In genomic region chrX:76148753-76149152, GRCh38 we compare ENCODE assay signal across 8 cellular contexts. TPM values are rescaled to one million over a fixed set of nuclear protein-coding genes. Genes with fewer than 3 reads are reported as not detected.
DNase-seq lines count a peak whose midpoint lies in the region; ATAC-seq, FAIRE-seq and TF ChIP-seq lines count a peak whose summit lies in the region.

No MANE protein-coding gene starts in this region.

- no peaks in the 10 kb centered on the region for H3K79me2 ChIP-seq in astrocyte (ENCODE audit: insufficient read depth, low read length)

- H3K27ac ChIP-seq in astrocyte (ENCODE audit: low read depth, low read length): peak overlapping the region; percentile 50
- peak overlapping the region; percentile 73 for H3K27ac ChIP-seq in layer of hippocampus (ENCODE audit: low read depth, low read length)

- no peaks in the 10 kb centered on the region for H4K20me1 ChIP-seq in astrocyte (ENCODE audit: insufficient read depth, low read length)

- no peaks in the 10 kb centered on the region for H3K27me3 ChIP-seq in astrocyte (ENCODE audit: insufficient read depth, low read length)
- H3K27me3 ChIP-seq in layer of hippocampus (ENCODE audit: control insufficient read depth, insufficient read depth, low read length): no peaks in the 10 kb centered on the region

- H3K36me3 Mint-ChIP-seq in astrocyte (ENCODE audit: low read depth, unreplicated experiment): no peaks in the 10 kb centered on the region
- peaks cover 14% of the 10 kb centered on the region for H3K36me3 Mint-ChIP-seq in stimulated activated effector memory CD8-positive, alpha-beta T cell treated with anti-CD3 and anti-CD28 coated beads, Interleukin-12 subunit alpha, Interleukin-12 subunit beta, amount 100 ng/mL, for 72 hours

- peaks cover 6% of the 10 kb centered on the region for H3K4me1 Mint-ChIP-seq in astrocyte (ENCODE audit: low read depth, unreplicated experiment)
- H3K4me1 Mint-ChIP-seq in stimulated activated effector memory CD8-positive, alpha-beta T cell treated with anti-CD3 and anti-CD28 coated beads, Interleukin-12 subunit alpha, Interleukin-12 subunit beta, amount 100 ng/mL, for 72 hours: peaks cover 12% of the 10 kb centered on the region

- H3K4me3 Mint-ChIP-seq in astrocyte (ENCODE audit: unreplicated experiment): peak overlapping the region; percentile 22
- peak overlapping the region; percentile 79 for H3K4me3 Mint-ChIP-seq in stimulated activated effector memory CD8-positive, alpha-beta T cell treated with anti-CD3 and anti-CD28 coated beads, Interleukin-12 subunit alpha, Interleukin-12 subunit beta, amount 100 ng/mL, for 72 hours

- no peak for TF ChIP-seq CTCF in astrocyte (IDR thresholded peaks at IDR 0.05; ENCODE audit: insufficient read depth, low read depth, low read length)

- H3K9ac ChIP-seq in astrocyte (ENCODE audit: low read length): peak overlapping the region; percentile 67

- no peaks in the 10 kb centered on the region for H3K9me3 Mint-ChIP-seq in astrocyte (ENCODE audit: unreplicated experiment)
- no peaks in the 10 kb centered on the region for H3K9me3 Mint-ChIP-seq in stimulated activated effector memory CD8-positive, alpha-beta T cell treated with anti-CD3 and anti-CD28 coated beads, Interleukin-12 subunit alpha, Interleukin-12 subunit beta, amount 100 ng/mL, for 72 hours

- H3K4me1 ChIP-seq in astrocyte (ENCODE audit: insufficient read depth, low read length): peaks cover 14% of the 10 kb centered on the region

- no peaks in the 10 kb centered on the region for H3K27me3 Mint-ChIP-seq in astrocyte (ENCODE audit: low read depth, unreplicated experiment)

- H3K4me3 ChIP-seq in astrocyte (ENCODE audit: insufficient read depth, low read depth, low read length): peak overlapping the region; percentile 48

- H3K4me2 ChIP-seq in astrocyte (ENCODE audit: low read length): peak overlapping the region; percentile 81

- peak overlapping the region; percentile 41 for H2AFZ ChIP-seq in astrocyte (ENCODE audit: low read depth, low read length)

- peak overlapping the region; percentile 56 for H3K27ac Mint-ChIP-seq in astrocyte (ENCODE audit: unreplicated experiment)
- peak overlapping the region; percentile 98 for H3K27ac Mint-ChIP-seq in stimulated activated effector memory CD8-positive, alpha-beta T cell treated with anti-CD3 and anti-CD28 coated beads, Interleukin-12 subunit alpha, Interleukin-12 subunit beta, amount 100 ng/mL, for 72 hours

- FAIRE-seq in astrocyte (lab: Jason Lieb, UNC): no peak

- H3K9me3 ChIP-seq in astrocyte (ENCODE audit: insufficient read depth, low read depth, low read length): no peaks in the 10 kb centered on the region

- ATAC-seq in stimulated activated effector memory CD8-positive, alpha-beta T cell treated with anti-CD3 and anti-CD28 coated beads, Interleukin-12 subunit alpha, Interleukin-12 subunit beta, amount 100 ng/mL, for 72 hours: peak; percentile 48

- no peaks in the 10 kb centered on the region for H3K36me3 ChIP-seq in astrocyte (ENCODE audit: insufficient read depth, low read length)

- DNase-seq in NCI-H82 (lab: John Stamatoyannopoulos, UW) (peak; percentile 12), NCI-H82 treated with DMSO at 0.1 percent for 48 hours (lab: John Stamatoyannopoulos, UW; ENCODE audit: unreplicated experiment) (no peak), HS-5 (ENCODE audit: low read depth) (peak; percentile 9), SW 1271 (lab: John Stamatoyannopoulos, UW) (peak; percentile 0 to 15), astrocyte (ENCODE audit: low read depth) (peak; percentile 20), occipital lobe (lab: John Stamatoyannopoulos, UW) (no peak)
- DNase-seq in stimulated activated effector memory CD8-positive, alpha-beta T cell treated with anti-CD3 and anti-CD28 coated beads, Interleukin-12 subunit alpha, Interleukin-12 subunit beta, amount 100 ng/mL, for 72 hours (ENCODE audit: low spot score in 2 of 2): peak; percentile 2 to 55

RNA-seq across cellular contexts. Expression of gene PBDC1, which starts 24.1 kb away (rescaled TPM):
- total RNA-seq in astrocyte (26.9 and 31.1 TPM in 2 replicates), occipital lobe (19.2 TPM)

Comparison
In these comparisons a context has a peak if more than half of its experiments do, and no peak if none do; other contexts are left out.
1. DNase-seq: peak in NCI-H82 (single experiment), HS-5 (single experiment), SW 1271 (2 of 2), astrocyte (single experiment) and stimulated activated effector memory CD8-positive, alpha-beta T cell treated with anti-CD3 and anti-CD28 coated beads, Interleukin-12 subunit alpha, Interleukin-12 subunit beta, amount 100 ng/mL, for 72 hours (2 of 2); none in NCI-H82 treated with DMSO at 0.1 percent for 48 hours (single experiment) and occipital lobe (single experiment).